13 cellular contexts compared by ENCODE assay signal in genomic region chr9:131180454-131180853, GRCh38.
DNase-seq lines count a peak whose midpoint lies in the region; ATAC-seq lines count a peak whose summit lies in the region.
"Had no signal": no experiment of that assay in that cellular context is flagged by ENCODE, and none has a peak within 500 bp of the region (broad histone marks: within the 10 kb centered on the region; RNA-seq: fewer than 3 reads in every experiment).

No MANE protein-coding gene starts in this region.

- no peak for ATAC-seq in central memory CD8-positive, alpha-beta T cell (replicated peaks; ENCODE audit: extremely low read depth, poor library complexity, severe bottlenecking)
- ATAC-seq in stimulated activated effector memory CD8-positive, alpha-beta T cell treated with anti-CD3 and anti-CD28 coated beads, Interleukin-12 subunit alpha, Interleukin-12 subunit beta, amount 100 ng/mL, for 72 hours = no peak
- ATAC-seq in GM18909 (IDR thresholded peaks at IDR 0.05; ENCODE audit: poor library complexity, unreplicated experiment) = no peak
- ATAC-seq: sciatic nerve, upper lobe of right lung had no signal

- H3K9me3 Mint-ChIP-seq in central memory CD8-positive, alpha-beta T cell = no peaks in the 10 kb centered on the region
- H3K9me3 Mint-ChIP-seq in stimulated activated effector memory CD8-positive, alpha-beta T cell treated with anti-CD3 and anti-CD28 coated beads, Interleukin-12 subunit alpha, Interleukin-12 subunit beta, amount 100 ng/mL, for 72 hours = no peaks in the 10 kb centered on the region
- H3K9me3 Mint-ChIP-seq: activated naive CD4-positive, alpha-beta T cell treated with anti-CD3 and anti-CD28 coated beads, Interleukin-2, amount 50 U/mL, for 24 hours had no signal

- DNase-seq in AG08396 (ENCODE audit: low spot score) (peak; percentile 84), NCI-H226 (peak; percentile 92), islet precursor cell (peak; percentile 60), NCI-H446 treated with DMSO at 0.1 percent for 48 hours (lab: John Stamatoyannopoulos, UW) (no peak), globus pallidus (ENCODE audit: low spot score) (no peak)
- no peak for DNase-seq in central memory CD8-positive, alpha-beta T cell (ENCODE audit: low spot score in 2 of 2)
- DNase-seq in stimulated activated effector memory CD8-positive, alpha-beta T cell treated with anti-CD3 and anti-CD28 coated beads, Interleukin-12 subunit alpha, Interleukin-12 subunit beta, amount 100 ng/mL, for 72 hours (ENCODE audit: low spot score in 2 of 2) = no peak
- DNase-seq: ACHN, NCI-H2171 treated with DMSO at 0.1 percent for 48 hours, upper lobe of right lung had no signal

- no peak overlapping the region for H3K4me3 Mint-ChIP-seq in central memory CD8-positive, alpha-beta T cell
- H3K4me3 Mint-ChIP-seq in stimulated activated effector memory CD8-positive, alpha-beta T cell treated with anti-CD3 and anti-CD28 coated beads, Interleukin-12 subunit alpha, Interleukin-12 subunit beta, amount 100 ng/mL, for 72 hours = no peak overlapping the region
- H3K4me3 Mint-ChIP-seq: activated naive CD4-positive, alpha-beta T cell treated with anti-CD3 and anti-CD28 coated beads, Interleukin-2, amount 50 U/mL, for 24 hours had no signal

- H3K27ac Mint-ChIP-seq in central memory CD8-positive, alpha-beta T cell (ENCODE audit: low read depth) = peak overlapping the region; percentile 4
- no peak overlapping the region for H3K27ac Mint-ChIP-seq in stimulated activated effector memory CD8-positive, alpha-beta T cell treated with anti-CD3 and anti-CD28 coated beads, Interleukin-12 subunit alpha, Interleukin-12 subunit beta, amount 100 ng/mL, for 72 hours
- H3K27ac Mint-ChIP-seq: activated naive CD4-positive, alpha-beta T cell treated with anti-CD3 and anti-CD28 coated beads, Interleukin-2, amount 50 U/mL, for 24 hours had no signal

- peaks cover 22% of the 10 kb centered on the region for H3K4me1 Mint-ChIP-seq in central memory CD8-positive, alpha-beta T cell
- H3K4me1 Mint-ChIP-seq in stimulated activated effector memory CD8-positive, alpha-beta T cell treated with anti-CD3 and anti-CD28 coated beads, Interleukin-12 subunit alpha, Interleukin-12 subunit beta, amount 100 ng/mL, for 72 hours = peaks cover 5% of the 10 kb centered on the region

- H3K27me3 Mint-ChIP-seq in central memory CD8-positive, alpha-beta T cell = no peaks in the 10 kb centered on the region
- H3K27me3 Mint-ChIP-seq: activated naive CD4-positive, alpha-beta T cell treated with anti-CD3 and anti-CD28 coated beads, Interleukin-2, amount 50 U/mL, for 24 hours had no signal

- H3K36me3 Mint-ChIP-seq in central memory CD8-positive, alpha-beta T cell (ENCODE audit: insufficient read depth) = peaks cover 44% of the 10 kb centered on the region
- H3K36me3 Mint-ChIP-seq in stimulated activated effector memory CD8-positive, alpha-beta T cell treated with anti-CD3 and anti-CD28 coated beads, Interleukin-12 subunit alpha, Interleukin-12 subunit beta, amount 100 ng/mL, for 72 hours = peaks cover 100% of the 10 kb centered on the region

Comparison
In these comparisons a context has a peak if more than half of its experiments do, and no peak if none do; other contexts are left out.
1. DNase-seq: peak in AG08396 (single experiment), NCI-H226 (single experiment) and islet precursor cell (single experiment); none in central memory CD8-positive, alpha-beta T cell (0 of 2), stimulated activated effector memory CD8-positive, alpha-beta T cell treated with anti-CD3 and anti-CD28 coated beads, Interleukin-12 subunit alpha, Interleukin-12 subunit beta, amount 100 ng/mL, for 72 hours (0 of 2), NCI-H446 treated with DMSO at 0.1 percent for 48 hours (single experiment) and globus pallidus (single experiment).